ENCODE assay signal across 22 cellular contexts in genomic region chr1:112961072-112961471, GRCh38.
"Had no signal": no experiment of that assay in that cellular context is flagged by ENCODE, and none has a peak within 500 bp of the region (broad histone marks: within the 10 kb centered on the region; RNA-seq: fewer than 3 reads in every experiment).

No MANE protein-coding gene starts in this region.

- H3K9me3 ChIP-seq: breast epithelium had no signal

- H3K4me3 Mint-ChIP-seq: activated CD8-positive, alpha-beta T cell treated with anti-CD3 and anti-CD28 coated beads for 36 hours; activated naive CD4-positive, alpha-beta T cell treated with anti-CD3 and anti-CD28 coated beads for 36 hours; activated T-helper 1 cell treated with anti-CD3 and anti-CD28 coated beads, Interleukin-12 subunit alpha, Interleukin-12 subunit beta, Interleukin-2, Interleukin-4 antibody, amounts not matched to agents 30 ng/mL and 10 ng/mL and 1 ng/mL, durations not matched to agents 14 hours and 24 hours and 36 hours; T-cell had no signal

- H3K36me3 ChIP-seq: breast epithelium had no signal

- H3K27me3 ChIP-seq: breast epithelium had no signal

- H3K27me3 Mint-ChIP-seq: activated CD8-positive, alpha-beta T cell treated with anti-CD3 and anti-CD28 coated beads for 36 hours; T-cell had no signal

- H3K27ac Mint-ChIP-seq: activated CD8-positive, alpha-beta T cell treated with anti-CD3 and anti-CD28 coated beads for 36 hours; activated naive CD4-positive, alpha-beta T cell treated with anti-CD3 and anti-CD28 coated beads for 36 hours; activated T-helper 1 cell treated with anti-CD3 and anti-CD28 coated beads, Interleukin-12 subunit alpha, Interleukin-12 subunit beta, Interleukin-2, Interleukin-4 antibody, amounts not matched to agents 30 ng/mL and 10 ng/mL and 1 ng/mL, durations not matched to agents 14 hours and 24 hours and 36 hours had no signal

- H3K9me3 Mint-ChIP-seq: activated CD8-positive, alpha-beta T cell treated with anti-CD3 and anti-CD28 coated beads for 36 hours; activated naive CD4-positive, alpha-beta T cell treated with anti-CD3 and anti-CD28 coated beads for 36 hours; activated T-helper 1 cell treated with anti-CD3 and anti-CD28 coated beads, Interleukin-12 subunit alpha, Interleukin-12 subunit beta, Interleukin-2, Interleukin-4 antibody, amounts not matched to agents 30 ng/mL and 10 ng/mL and 1 ng/mL, durations not matched to agents 14 hours and 24 hours and 36 hours; T-cell had no signal

- H3K4me3 ChIP-seq: breast epithelium, SK-N-MC had no signal

- DNase-seq: activated CD4-positive, alpha-beta T cell treated with anti-CD3 and anti-CD28 coated beads for 4 hours; activated CD8-positive, alpha-beta memory T cell treated with anti-CD3 and anti-CD28 coated beads, Interleukin-2, amount 50 U/mL, for 4 hours; activated CD8-positive, alpha-beta T cell treated with anti-CD3 and anti-CD28 coated beads for 36 hours; activated effector memory CD4-positive, alpha-beta T cell treated with anti-CD3 and anti-CD28 coated beads, Interleukin-2, amount 50 U/mL, for 16 hours; activated naive CD4-positive, alpha-beta T cell treated with anti-CD3 and anti-CD28 coated beads for 36 hours; aorta; caudate nucleus; MM.1S; NCI-H1105 treated with DMSO at 0.1 percent for 48 hours; NCI-H1436 treated with DMSO at 0.1 percent for 48 hours; NCI-H187; NCI-H2081; NCI-H510A treated with DMSO at 0.1 percent for 48 hours; NCI-H69; PC-3; T-cell; WERI-Rb-1 had no signal

- H3K4me1 ChIP-seq: breast epithelium had no signal

- H3K27ac ChIP-seq: breast epithelium, KMS-11, WERI-Rb-1 had no signal

- ATAC-seq: activated CD4-positive, CD25-positive, alpha-beta regulatory T cell treated with anti-CD3 and anti-CD28 coated beads, Interleukin-2, amount 50 U/mL, for 24 hours; activated CD8-positive, alpha-beta T cell treated with anti-CD3 and anti-CD28 coated beads for 36 hours; PC-3; T-cell had no signal

- H3K9ac ChIP-seq: KMS-11 had no signal

- H3K4me2 ChIP-seq: KMS-11 had no signal
